Comparison of ENCODE assay signal across 24 cellular contexts in the genomic region with DNA sequence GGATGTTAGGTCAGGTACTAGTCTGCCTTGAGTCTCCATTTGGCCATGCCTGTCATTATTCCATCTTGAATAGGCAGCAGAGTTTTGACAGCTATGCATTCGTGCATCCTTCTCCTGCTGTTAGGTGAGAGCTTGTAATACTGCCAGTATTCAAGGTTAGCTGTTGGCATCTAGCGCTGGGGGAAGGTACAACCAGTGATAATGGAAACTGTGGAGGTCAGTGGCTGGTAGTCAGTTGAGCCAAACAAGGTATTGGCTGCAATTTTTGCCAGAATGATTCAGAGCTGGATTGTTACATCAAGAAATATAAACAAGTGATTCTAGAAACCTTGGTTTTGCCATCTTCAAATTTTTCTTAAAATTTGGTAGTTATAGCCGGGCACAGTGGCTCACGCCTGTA.
"Had no signal": no experiment of that assay in that cellular context is flagged by ENCODE, and none has a peak within 500 bp of the region (broad histone marks: within the 10 kb centered on the region; RNA-seq: fewer than 3 reads in every experiment).

No MANE protein-coding gene starts in this region.

- H3K4me3 ChIP-seq: MG63, SK-N-MC had no signal

- H3K27me3 Mint-ChIP-seq: activated CD4-positive, alpha-beta memory T cell treated with anti-CD3 and anti-CD28 coated beads for 36 hours; activated CD4-positive, alpha-beta T cell treated with anti-CD3 and anti-CD28 coated beads, Interleukin-2, amount 10 ng/mL, durations not matched to agents 7 days and 5 days; activated naive CD4-positive, alpha-beta T cell treated with anti-CD3 and anti-CD28 coated beads, Interleukin-2, amount 10 ng/mL, durations not matched to agents 7 days and 5 days; activated naive CD8-positive, alpha-beta T cell treated with anti-CD3 and anti-CD28 coated beads, Interleukin-2, amount 10 ng/mL, durations not matched to agents 7 days and 5 days had no signal

- ATAC-seq: Panc1, Right ventricle myocardium inferior had no signal

- H3K27ac Mint-ChIP-seq: activated CD4-positive, alpha-beta memory T cell treated with anti-CD3 and anti-CD28 coated beads for 36 hours; activated CD4-positive, alpha-beta T cell treated with anti-CD3 and anti-CD28 coated beads, Interleukin-2, amount 10 ng/mL, durations not matched to agents 7 days and 5 days; activated naive CD4-positive, alpha-beta T cell treated with anti-CD3 and anti-CD28 coated beads, Interleukin-2, amount 10 ng/mL, durations not matched to agents 7 days and 5 days; activated naive CD8-positive, alpha-beta T cell treated with anti-CD3 and anti-CD28 coated beads, Interleukin-2, amount 10 ng/mL, durations not matched to agents 7 days and 5 days had no signal

- FAIRE-seq: bronchial epithelial cell had no signal

- H3K9me3 ChIP-seq: MG63 had no signal

- H3K4me3 Mint-ChIP-seq: activated CD4-positive, alpha-beta memory T cell treated with anti-CD3 and anti-CD28 coated beads for 36 hours; activated CD4-positive, alpha-beta T cell treated with anti-CD3 and anti-CD28 coated beads, Interleukin-2, amount 10 ng/mL, durations not matched to agents 7 days and 5 days; activated naive CD4-positive, alpha-beta T cell treated with anti-CD3 and anti-CD28 coated beads, Interleukin-2, amount 10 ng/mL, durations not matched to agents 7 days and 5 days; activated naive CD8-positive, alpha-beta T cell treated with anti-CD3 and anti-CD28 coated beads, Interleukin-2, amount 10 ng/mL, durations not matched to agents 7 days and 5 days had no signal

- H3K9me3 Mint-ChIP-seq: activated CD4-positive, alpha-beta memory T cell treated with anti-CD3 and anti-CD28 coated beads for 36 hours; activated CD4-positive, alpha-beta T cell treated with anti-CD3 and anti-CD28 coated beads, Interleukin-2, amount 10 ng/mL, durations not matched to agents 7 days and 5 days; activated naive CD4-positive, alpha-beta T cell treated with anti-CD3 and anti-CD28 coated beads, Interleukin-2, amount 10 ng/mL, durations not matched to agents 7 days and 5 days; activated naive CD8-positive, alpha-beta T cell treated with anti-CD3 and anti-CD28 coated beads, Interleukin-2, amount 10 ng/mL, durations not matched to agents 7 days and 5 days had no signal

- H3K27ac ChIP-seq: SK-N-MC, VCaP had no signal

- DNase-seq: activated CD4-positive, alpha-beta memory T cell treated with anti-CD3 and anti-CD28 coated beads for 36 hours; activated CD4-positive, alpha-beta T cell treated with anti-CD3 and anti-CD28 coated beads, Interleukin-2, amount 10 ng/mL, durations not matched to agents 7 days and 5 days; activated CD4-positive, CD25-positive, alpha-beta regulatory T cell; activated effector memory CD4-positive, alpha-beta T cell treated with anti-CD3 and anti-CD28 coated beads, Interleukin-2, amount 50 U/mL, for 16 hours; activated naive CD4-positive, alpha-beta T cell treated with anti-CD3 and anti-CD28 coated beads, Interleukin-2, amount 10 ng/mL, durations not matched to agents 7 days and 5 days; activated naive CD8-positive, alpha-beta T cell treated with anti-CD3 and anti-CD28 coated beads, Interleukin-2, amount 10 ng/mL, durations not matched to agents 7 days and 5 days; aorta; central memory CD4-positive, alpha-beta T cell; MG63; NCI-H1105; NCI-H1436; NCI-H1694 treated with DMSO at 0.1 percent for 48 hours; NCI-H2029 treated with DMSO at 0.1 percent for 48 hours; NCI-H510A treated with DMSO at 0.1 percent for 48 hours; NCI-H69; NK-92 treated with Interleukin-12 subunit alpha and Interleukin-12 subunit beta, amount 100 ng/mL, for 24 hours; OCI-M1; RPMI8226; T-helper 1 cell had no signal

- H3K27me3 ChIP-seq: MG63 had no signal
